In genomic region chr2:67561411-67561965, GRCh38 we compare ENCODE assay signal across 1 cellular context.
TF ChIP-seq lines count a peak whose summit lies in the region.

No MANE protein-coding gene starts in this region.

TF ChIP-seq in K562, 482 proteins besides CTCF, POLR2A, EP300 and RAD21 (continued from another document):
- TF ChIP-seq ATF3 (IDR thresholded peaks at IDR 0.05): peak; percentile 51
- no peak for TF ChIP-seq ATF3 (CRISPR knock-in tag; conservative IDR thresholded peaks at IDR 0.05)
- peak; percentile 88 for TF ChIP-seq MEIS2 (IDR thresholded peaks at IDR 0.05; ENCODE audit: partially characterized antibody)
- TF ChIP-seq MYC (IDR thresholded peaks at IDR 0.05; ENCODE audit: low read depth, low read length): no peak
- no peak for TF ChIP-seq MYC (CRISPR knock-in tag; IDR thresholded peaks at IDR 0.05; ENCODE audit: borderline replicate concordance, low read depth)
- TF ChIP-seq JUNB (CRISPR knock-in tag; conservative IDR thresholded peaks at IDR 0.05): no peak
- 0 out of 2 replicates have a peak, but pooled peaks have one; percentile 46 for TF ChIP-seq TCF3 (CRISPR knock-in tag; IDR thresholded peaks at IDR 0.05)
- TF ChIP-seq SOX6 (IDR thresholded peaks at IDR 0.05): peak; percentile 57
- peak; percentile 65 for TF ChIP-seq CBFA2T2 (conservative IDR thresholded peaks at IDR 0.05)
- TF ChIP-seq PKNOX1 (IDR thresholded peaks at IDR 0.05): peak; percentile 60
- TF ChIP-seq CUX1 (CRISPR knock-in tag; IDR thresholded peaks at IDR 0.05): no peak
